Comparison of ENCODE assay signal across 8 cellular contexts in the genomic region with DNA sequence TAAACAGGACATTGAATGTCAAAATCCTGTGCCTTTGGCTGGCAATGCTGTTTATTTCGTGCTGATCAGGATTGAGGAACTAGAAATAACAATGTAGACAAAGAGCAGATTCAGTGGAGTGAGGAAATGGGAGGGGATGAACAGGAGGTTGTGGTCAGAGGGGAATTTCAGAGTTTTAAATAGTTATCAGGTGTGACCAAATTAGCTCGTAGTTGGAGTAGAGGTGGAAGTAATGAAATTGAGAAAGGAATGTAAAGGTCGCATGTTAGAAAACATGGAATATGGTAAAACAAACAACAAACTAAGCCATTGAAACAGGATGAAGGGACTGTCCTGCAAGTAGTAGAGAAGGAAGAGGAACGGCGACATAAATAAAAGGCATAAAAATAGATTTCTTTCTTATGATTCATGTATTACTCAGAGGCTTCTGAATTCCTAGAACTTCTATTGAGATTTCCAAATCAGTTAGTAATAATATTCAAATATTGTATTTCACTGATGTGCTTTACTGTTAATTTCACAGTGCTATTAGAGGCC. TPM values are rescaled to one million over a fixed set of nuclear protein-coding genes. Genes with fewer than 3 reads are reported as not detected.
DNase-seq lines count a peak whose midpoint lies in the region; ATAC-seq and TF ChIP-seq lines count a peak whose summit lies in the region.

No MANE protein-coding gene starts in this region.

- no peak overlapping the region for H3K18ac ChIP-seq in H9 (ENCODE audit: insufficient read length, low read depth, low read length)

- H3K9me2 ChIP-seq in DOHH2 (replicated peaks; ENCODE audit: control insufficient read depth, low read length): no peaks in the 10 kb centered on the region

- H3K4me3 ChIP-seq in DOHH2 (ENCODE audit: low read length): peak overlapping the region; percentile 63
- no peak overlapping the region for H3K4me3 ChIP-seq in CD8-positive, alpha-beta memory T cell (ENCODE audit: low read length)

- H2BK20ac ChIP-seq in H9 (ENCODE audit: low read depth, low read length, poor library complexity, severe bottlenecking): no peak overlapping the region

- no peaks in the 10 kb centered on the region for H3K23me2 ChIP-seq in H9 (ENCODE audit: insufficient read length, low read depth, low read length, poor library complexity, severe bottlenecking)

- H4K5ac ChIP-seq in H9 (ENCODE audit: insufficient read length, low read depth, low read length): no peak overlapping the region

- H3T11ph ChIP-seq in H9 (ENCODE audit: low read length): no peak overlapping the region

- H3K9me3 Mint-ChIP-seq in H9: no peaks in the 10 kb centered on the region
- H3K9me3 Mint-ChIP-seq in CD8-positive, alpha-beta memory T cell: no peaks in the 10 kb centered on the region

- no peak overlapping the region for H2BK120ac ChIP-seq in H9 (ENCODE audit: low read depth, low read length, poor library complexity, severe bottlenecking)

- H3K27me3 ChIP-seq in DOHH2 (ENCODE audit: control insufficient read depth, low read length) (no peaks in the 10 kb centered on the region), H9 (ENCODE audit: insufficient read depth, low read length) (no peaks in the 10 kb centered on the region), foreskin keratinocyte (no peaks in the 10 kb centered on the region)
- no peaks in the 10 kb centered on the region for H3K27me3 ChIP-seq in CD8-positive, alpha-beta memory T cell (ENCODE audit: insufficient read depth, low read length, poor library complexity, severe bottlenecking)

- H3K4me2 ChIP-seq in DOHH2 (ENCODE audit: low read length): peak overlapping the region; percentile 85
- H3K4me2 ChIP-seq in H9 (ENCODE audit: insufficient read depth, insufficient read length, low read length): no peak overlapping the region

- no peaks in the 10 kb centered on the region for H3K36me3 Mint-ChIP-seq in H9 (ENCODE audit: insufficient read depth in 1 of 3, low read depth in 3 of 3)
- no peaks in the 10 kb centered on the region for H3K36me3 Mint-ChIP-seq in CD8-positive, alpha-beta memory T cell

- TF ChIP-seq CTCF in DOHH2 (IDR thresholded peaks at IDR 0.05; ENCODE audit: low read depth, low read length, poor library complexity, severe bottlenecking): no peak
- no peak for TF ChIP-seq CTCF in H9 (conservative IDR thresholded peaks at IDR 0.05)
- no peak for TF ChIP-seq CTCF in foreskin keratinocyte (conservative IDR thresholded peaks at IDR 0.05)

- no peak overlapping the region for H4K91ac ChIP-seq in H9 (ENCODE audit: insufficient read length, low read depth, low read length)

- intact Hi-C loops in posterior vena cava (cut with DNase I): no loop called here

- H3K56ac ChIP-seq in H9 (ENCODE audit: insufficient read length, low read depth, low read length): no peak overlapping the region

- no peaks in the 10 kb centered on the region for H3K79me1 ChIP-seq in H9 (ENCODE audit: insufficient read depth, low read depth, low read length, poor library complexity, severe bottlenecking)

- H3K79me2 ChIP-seq in DOHH2 (ENCODE audit: control insufficient read depth, low read length) (no peaks in the 10 kb centered on the region), H9 (ENCODE audit: insufficient read depth, low read length) (no peaks in the 10 kb centered on the region)

- H4K8ac ChIP-seq in H9 (replicated peaks; ENCODE audit: insufficient read length, low read depth, low read length): no peak overlapping the region

- no peak overlapping the region for H3K4ac ChIP-seq in H9 (ENCODE audit: low read depth, low read length)

- H3K9me3 ChIP-seq in DOHH2 (ENCODE audit: control insufficient read depth, insufficient read depth, low read length) (no peaks in the 10 kb centered on the region), H9 (ENCODE audit: control insufficient read depth, low read depth, low read length) (no peaks in the 10 kb centered on the region)
- H3K9me3 ChIP-seq in CD8-positive, alpha-beta memory T cell (ENCODE audit: low read length): no peaks in the 10 kb centered on the region

- no peak overlapping the region for H3K23ac ChIP-seq in H9 (ENCODE audit: insufficient read length, low read depth, low read length)

- POLR2A ChIA-PET in CD8-positive, alpha-beta memory T cell (lab: Charles Lee): no interaction called here

- ATAC-seq in foreskin keratinocyte: peak; percentile 87

- H3K4me3 Mint-ChIP-seq in H9: no peak overlapping the region
- no peak overlapping the region for H3K4me3 Mint-ChIP-seq in CD8-positive, alpha-beta memory T cell

- no peak overlapping the region for H2BK5ac ChIP-seq in H9 (ENCODE audit: insufficient read length, low read length)

- H3K27ac ChIP-seq in DOHH2 (ENCODE audit: low read depth, low read length) (peak overlapping the region; percentile 53), H9 (ENCODE audit: insufficient read length, low read depth, low read length) (no peak overlapping the region), foreskin keratinocyte (peak overlapping the region; percentile 59)
- no peak overlapping the region for H3K27ac ChIP-seq in CD8-positive, alpha-beta memory T cell (ENCODE audit: low read depth, low read length)

- H4K20me1 ChIP-seq in DOHH2 (ENCODE audit: control insufficient read depth, insufficient read depth, low read depth, low read length) (no peaks in the 10 kb centered on the region), H9 (ENCODE audit: control insufficient read depth, insufficient read depth, insufficient read length) (no peaks in the 10 kb centered on the region)

- no peak overlapping the region for H2AK5ac ChIP-seq in H9 (ENCODE audit: insufficient read length, low read length)

- H3K27ac Mint-ChIP-seq in H9: no peak overlapping the region
- H3K27ac Mint-ChIP-seq in CD8-positive, alpha-beta memory T cell: peak overlapping the region in 1 of 8 donors; percentile 81

- H3K14ac ChIP-seq in H9 (ENCODE audit: insufficient read depth, low read length): no peak overlapping the region

- H2BK12ac ChIP-seq in H9 (ENCODE audit: insufficient read length, low read depth, low read length): no peak overlapping the region

- no peaks in the 10 kb centered on the region for H3F3A ChIP-seq in DOHH2 (ENCODE audit: control insufficient read depth, insufficient read depth)

- H3K36me3 ChIP-seq in DOHH2 (ENCODE audit: control insufficient read depth, low read length): no peaks in the 10 kb centered on the region
- no peaks in the 10 kb centered on the region for H3K36me3 ChIP-seq in CD8-positive, alpha-beta memory T cell (ENCODE audit: insufficient read depth, low read length)

- no peak overlapping the region for H3K9ac ChIP-seq in H9 (ENCODE audit: extremely low read depth, insufficient read length, low read length)

- DNase-seq in H9 (no peak), RPMI8226 (peak; percentile 33), foreskin keratinocyte (peak; percentile 91 to 96), NCI-H1048 (lab: John Stamatoyannopoulos, UW) (no peak), NCI-H1930 (lab: John Stamatoyannopoulos, UW) (no peak), posterior vena cava (ENCODE audit: low spot score) (no peak)
- no peak for DNase-seq in CD8-positive, alpha-beta memory T cell

- peaks cover 8% of the 10 kb centered on the region in 2 experiments for H3K4me1 Mint-ChIP-seq in H9
- H3K4me1 Mint-ChIP-seq in CD8-positive, alpha-beta memory T cell: peaks cover 0 to 8% (median 6%) of the 10 kb centered on the region in 3 donors

- peak overlapping the region; percentile 85 for H2AFZ ChIP-seq in H9 (ENCODE audit: low read length)

- H2BK15ac ChIP-seq in H9 (ENCODE audit: low read depth, low read length): no peak overlapping the region

- H3K27me3 Mint-ChIP-seq in H9 (ENCODE audit: low read depth): no peaks in the 10 kb centered on the region
- no peaks in the 10 kb centered on the region for H3K27me3 Mint-ChIP-seq in CD8-positive, alpha-beta memory T cell

- WGBS in H9 (ENCODE audit: extremely low coverage, insufficient read length, low lambda C conversion rate): 100% methylated on average over 2 of the region's 5 CpGs

- H3K4me1 ChIP-seq in DOHH2 (ENCODE audit: control insufficient read depth, low read length): peaks cover 27% of the 10 kb centered on the region
- H3K4me1 ChIP-seq in H9 (ENCODE audit: insufficient read depth, low read length): no peaks in the 10 kb centered on the region
- H3K4me1 ChIP-seq in foreskin keratinocyte: peaks cover 35% of the 10 kb centered on the region
- no peaks in the 10 kb centered on the region for H3K4me1 ChIP-seq in CD8-positive, alpha-beta memory T cell (ENCODE audit: insufficient read depth, low read length)

- CTCF ChIA-PET in CD8-positive, alpha-beta memory T cell (lab: Charles Lee): no interaction called here

RNA-seq across cellular contexts. Expression of a gene that starts 9.5 kb away (rescaled TPM):
- total RNA-seq in H9 (2021) (57.3 and 58.5 TPM in 2 replicates), foreskin keratinocyte (32.7 and 37.3 TPM in 2 replicates), posterior vena cava (10 to 100 TPM; 29.6 to 32.9 TPM)
- 15.1 and 19.2 TPM in 2 replicates for polyA plus RNA-seq in foreskin keratinocyte
- total RNA-seq in CD8-positive, alpha-beta memory T cell: 10 to 100 TPM; 12.9 to 13.9 TPM
- polyA plus RNA-seq in CD8-positive, alpha-beta memory T cell: 13.7 TPM

Comparison
In these comparisons a context has a peak if more than half of its experiments do, and no peak if none do; other contexts are left out.
1. H3K27ac ChIP-seq: peak in DOHH2 (single experiment) and foreskin keratinocyte (single experiment); none in H9 (single experiment) and CD8-positive, alpha-beta memory T cell (single experiment).
2. DNase-seq: peak in RPMI8226 (single experiment) and foreskin keratinocyte (2 of 2); none in H9 (single experiment), NCI-H1048 (single experiment), NCI-H1930 (0 of 2), CD8-positive, alpha-beta memory T cell (0 of 5) and posterior vena cava (single experiment).